ENCODE assay signal across 11 cellular contexts in genomic region chr3:128041378-128041777, GRCh38.
DNase-seq lines count a peak whose midpoint lies in the region; ATAC-seq and TF ChIP-seq lines count a peak whose summit lies in the region.
"Had no signal": no experiment of that assay in that cellular context is flagged by ENCODE, and none has a peak within 500 bp of the region (broad histone marks: within the 10 kb centered on the region; RNA-seq: fewer than 3 reads in every experiment).

No MANE protein-coding gene starts in this region.

- no peaks in the 10 kb centered on the region for H3K4me1 ChIP-seq in HEK293 (ENCODE audit: control insufficient read depth, insufficient read depth, low read length)

- TF ChIP-seq CTCF in HEK293 (tag by site-specific recombination; IDR thresholded peaks at IDR 0.05) = no peak

- peak; percentile 79 for DNase-seq in DMS 273 (lab: John Stamatoyannopoulos, UW; ENCODE audit: unreplicated experiment)
- peak; percentile 14 for DNase-seq in middle frontal gyrus (ENCODE audit: extremely low spot score, low spot score)
- peak; percentile 38 for DNase-seq in superior temporal gyrus (ENCODE audit: extremely low spot score)
- DNase-seq in NCI-H2171 treated with DMSO at 0.1 percent for 48 hours (lab: John Stamatoyannopoulos, UW) = no peak
- DNase-seq: CD8-positive, alpha-beta T cell; DMS53; GF-D8; HCEC 1CT had no signal

- no peaks in the 10 kb centered on the region for H3K9me3 ChIP-seq in HEK293 (ENCODE audit: control insufficient read depth, insufficient read depth, low read depth, low read length)
- H3K9me3 ChIP-seq: A549 had no signal

- no peaks in the 10 kb centered on the region for H3K36me3 ChIP-seq in HEK293 (ENCODE audit: control insufficient read depth in 2 of 2, insufficient read depth in 1 of 2, low read length in 2 of 2)

- H3K4me3 ChIP-seq in HEK293 (ENCODE audit: low read depth, low read length) = no peak overlapping the region
- H3K4me3 ChIP-seq: A549 had no signal

- no peak overlapping the region for H3K27ac ChIP-seq in HEK293 (ENCODE audit: extremely low read depth, low read depth, low read length)
- H3K27ac ChIP-seq: A549 had no signal

- no peak for ATAC-seq in GM19023 (IDR thresholded peaks at IDR 0.05; ENCODE audit: unreplicated experiment)
- ATAC-seq: A549; CD8-positive, alpha-beta T cell had no signal

- CTCF ChIA-PET in HEK293 (lab: Yijun Ruan, JAX) = no interaction called here

- POLR2A ChIA-PET in HEK293 (lab: Yijun Ruan, JAX) = no interaction called here

TF ChIP-seq in HEK293, 187 proteins besides CTCF, POLR2A, EP300 and RAD21:
- TF ChIP-seq ZNF341 (tag by site-specific recombination; IDR thresholded peaks at IDR 0.05; ENCODE audit: low read depth) (no peak), ZFHX2 (tag by site-specific recombination; conservative IDR thresholded peaks at IDR 0.05) (0 out of 2 replicates have a peak, but pooled peaks have one; percentile 7), ZNF658 (tag by site-specific recombination; IDR thresholded peaks at IDR 0.05) (no peak), EGR2 (tag by site-specific recombination; IDR thresholded peaks at IDR 0.05; ENCODE audit: low read depth) (peak; percentile 12; the same call in 1 of the 2 replicates)
